ENCODE assay signal across 8 cellular contexts in genomic region chr17:67374329-67375053, GRCh38. TPM values are rescaled to one million over a fixed set of nuclear protein-coding genes. Genes with fewer than 3 reads are reported as not detected.
DNase-seq lines count a peak whose midpoint lies in the region; ATAC-seq and TF ChIP-seq lines count a peak whose summit lies in the region.

No MANE protein-coding gene starts in this region.

- peaks cover 20% of the 10 kb centered on the region for H3K4me1 Mint-ChIP-seq in type B pancreatic cell (ENCODE audit: unreplicated experiment)

- H4K8ac ChIP-seq in trophoblast cell (ENCODE audit: low read depth, low read length): no peak overlapping the region

- peaks cover 5% of the 10 kb centered on the region for H3K36me3 Mint-ChIP-seq in type B pancreatic cell

- H3K27ac Mint-ChIP-seq in type B pancreatic cell: peak overlapping the region; percentile 86

- no peak overlapping the region for H2BK120ac ChIP-seq in trophoblast cell (ENCODE audit: insufficient read depth, low read length, poor library complexity)

- peaks cover 29 to 38% (median 36%) of the 10 kb centered on the region in 10 experiments for H3K4me1 ChIP-seq in BLaER1 treated with 17β-estradiol and CSF1 and Interleukin-3, amounts not matched to agents 10 nM and 100 nM
- peaks cover 5 to 9% of the 10 kb centered on the region in 2 experiments for H3K4me1 ChIP-seq in trophoblast cell (ENCODE audit: control insufficient read depth in 1 of 2, insufficient read depth in 2 of 2, low read length in 2 of 2)

- H3K9me3 ChIP-seq in BLaER1 treated with 17β-estradiol and CSF1 and Interleukin-3, amounts not matched to agents 10 nM and 100 nM (replicated peaks in 1 of 11): peaks cover 0 to 4% (median 0%) of the 10 kb centered on the region in 11 experiments; a peak in 7 of 22 replicates
- H3K9me3 ChIP-seq in trophoblast cell (ENCODE audit: insufficient read depth, low read depth, low read length): no peaks in the 10 kb centered on the region

- H3K4me3 Mint-ChIP-seq in type B pancreatic cell: peak overlapping the region; percentile 84

- no peak overlapping the region for H2AFZ ChIP-seq in trophoblast cell (ENCODE audit: insufficient read depth, low read length, poor library complexity)

- peaks cover 0 to 7% (median 0%) of the 10 kb centered on the region in 11 experiments; a peak in 2 of 22 replicates for H4K20me1 ChIP-seq in BLaER1 treated with 17β-estradiol and CSF1 and Interleukin-3, amounts not matched to agents 10 nM and 100 nM

- no peak overlapping the region for H2BK12ac ChIP-seq in trophoblast cell (ENCODE audit: low read length)

- peaks cover 8% of the 10 kb centered on the region for H3K79me2 ChIP-seq in trophoblast cell (ENCODE audit: control insufficient read depth, insufficient read depth, low read length, poor library complexity)

- no peak overlapping the region for H3K4me3 ChIP-seq in BLaER1 treated with 17β-estradiol and CSF1 and Interleukin-3, amounts not matched to agents 10 nM and 100 nM
- no peak overlapping the region for H3K4me3 ChIP-seq in trophoblast cell (ENCODE audit: low read depth, low read length)

- peaks cover 5% of the 10 kb centered on the region for H3K27me3 Mint-ChIP-seq in type B pancreatic cell

- H2BK5ac ChIP-seq in trophoblast cell (ENCODE audit: low read depth, low read length, poor library complexity): no peak overlapping the region

- no peak overlapping the region for H3K4ac ChIP-seq in trophoblast cell (ENCODE audit: low read depth, low read length)

- DNase-seq in NCI-H1092 treated with DMSO at 0.1 percent for 48 hours (lab: John Stamatoyannopoulos, UW): peak; percentile 76
- DNase-seq in activated naive CD4-positive, alpha-beta T cell (lab: John Stamatoyannopoulos, UW): peak; percentile 53 to 87 (median 82)
- DNase-seq in germinal center (ENCODE audit: low spot score): peak; percentile 81
- DNase-seq in trophoblast cell: peak; percentile 78 to 88
- DNase-seq in type B pancreatic cell (ENCODE audit: extremely low spot score, unreplicated experiment): peak; percentile 83

- H2AK5ac ChIP-seq in trophoblast cell (ENCODE audit: low read length): no peak overlapping the region

- no peaks in the 10 kb centered on the region for H3K9me3 Mint-ChIP-seq in type B pancreatic cell

- H4K12ac ChIP-seq in trophoblast cell (ENCODE audit: low read depth, low read length): no peak overlapping the region

- ATAC-seq in GM21515 (IDR thresholded peaks at IDR 0.05; ENCODE audit: unreplicated experiment) (peak; percentile 29), SK-N-SH treated with all-trans-retinoic acid at 6 μM for 48 hours (peak; percentile 63)

- peak overlapping the region; percentile 86 to 100 (median 97) for H3K4me2 ChIP-seq in BLaER1 treated with 17β-estradiol and CSF1 and Interleukin-3, amounts not matched to agents 10 nM and 100 nM
- peak overlapping the region; percentile 24 for H3K4me2 ChIP-seq in trophoblast cell (ENCODE audit: low read length)

- H3K27me3 ChIP-seq in BLaER1 treated with 17β-estradiol and CSF1 and Interleukin-3, amounts not matched to agents 10 nM and 100 nM: no peaks in the 10 kb centered on the region
- H3K27me3 ChIP-seq in trophoblast cell (ENCODE audit: insufficient read depth, low read length): no peaks in the 10 kb centered on the region

- no peaks in the 10 kb centered on the region; a peak in 1 of 22 replicates for H3K36me3 ChIP-seq in BLaER1 treated with 17β-estradiol and CSF1 and Interleukin-3, amounts not matched to agents 10 nM and 100 nM
- no peaks in the 10 kb centered on the region for H3K36me3 ChIP-seq in trophoblast cell (ENCODE audit: control insufficient read depth in 1 of 2, insufficient read depth in 2 of 2, low read length in 2 of 2)

- H3K23ac ChIP-seq in trophoblast cell (ENCODE audit: low read length): no peak overlapping the region

- TF ChIP-seq CTCF in type B pancreatic cell (conservative IDR thresholded peaks at IDR 0.05): peak; percentile 94

- H3K18ac ChIP-seq in trophoblast cell (ENCODE audit: low read length): no peak overlapping the region

- peak overlapping the region in 9 of 11 experiments; percentile 20 to 50 (median 27); a peak in 14 of 22 replicates for H3K9ac ChIP-seq in BLaER1 treated with 17β-estradiol and CSF1 and Interleukin-3, amounts not matched to agents 10 nM and 100 nM
- H3K9ac ChIP-seq in trophoblast cell (ENCODE audit: low read length): no peak overlapping the region

- H3K14ac ChIP-seq in trophoblast cell (ENCODE audit: low read length): no peak overlapping the region

- no peak overlapping the region for H4K91ac ChIP-seq in trophoblast cell (ENCODE audit: low read depth, low read length)

- peaks cover 13% of the 10 kb centered on the region for H3K79me1 ChIP-seq in trophoblast cell (ENCODE audit: low read length)

- WGBS in trophoblast cell (ENCODE audit: extremely low coverage, insufficient coverage, insufficient read length): no CpG with 5 or more reads among the region's 12 CpGs

- H3K27ac ChIP-seq in BLaER1 treated with 17β-estradiol and CSF1 and Interleukin-3, amounts not matched to agents 10 nM and 100 nM: peak overlapping the region in 6 of 11 experiments; percentile 15 to 51 (median 37); a peak in 6 of 22 replicates
- H3K27ac ChIP-seq in trophoblast cell (ENCODE audit: low read depth, low read length): no peak overlapping the region

TF ChIP-seq in SK-N-SH treated with all-trans-retinoic acid at 6 μM for 48 hours, 23 proteins besides CTCF, POLR2A, EP300 and RAD21:
- TF ChIP-seq ZNF8 (CRISPR knock-in tag; IDR thresholded peaks at IDR 0.05) (0 out of 2 replicates have a peak, but pooled peaks have one; percentile 19), BACH2 (CRISPR knock-in tag; IDR thresholded peaks at IDR 0.05; ENCODE audit: borderline replicate concordance) (no peak), ARNTL (CRISPR knock-in tag; IDR thresholded peaks at IDR 0.05; ENCODE audit: borderline replicate concordance, low read depth) (no peak)
- TF ChIP-seq, protein P1, sequence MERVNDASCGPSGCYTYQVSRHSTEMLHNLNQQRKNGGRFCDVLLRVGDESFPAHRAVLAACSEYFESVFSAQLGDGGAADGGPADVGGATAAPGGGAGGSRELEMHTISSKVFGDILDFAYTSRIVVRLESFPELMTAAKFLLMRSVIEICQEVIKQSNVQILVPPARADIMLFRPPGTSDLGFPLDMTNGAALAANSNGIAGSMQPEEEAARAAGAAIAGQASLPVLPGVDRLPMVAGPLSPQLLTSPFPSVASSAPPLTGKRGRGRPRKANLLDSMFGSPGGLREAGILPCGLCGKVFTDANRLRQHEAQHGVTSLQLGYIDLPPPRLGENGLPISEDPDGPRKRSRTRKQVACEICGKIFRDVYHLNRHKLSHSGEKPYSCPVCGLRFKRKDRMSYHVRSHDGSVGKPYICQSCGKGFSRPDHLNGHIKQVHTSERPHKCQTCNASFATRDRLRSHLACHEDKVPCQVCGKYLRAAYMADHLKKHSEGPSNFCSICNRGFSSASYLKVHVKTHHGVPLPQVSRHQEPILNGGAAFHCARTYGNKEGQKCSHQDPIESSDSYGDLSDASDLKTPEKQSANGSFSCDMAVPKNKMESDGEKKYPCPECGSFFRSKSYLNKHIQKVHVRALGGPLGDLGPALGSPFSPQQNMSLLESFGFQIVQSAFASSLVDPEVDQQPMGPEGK (CRISPR knock-in tag; IDR thresholded peaks at IDR 0.05; ENCODE audit: borderline replicate concordance): 0 out of 2 replicates have a peak, but pooled peaks have one; percentile 41

RNA-seq across cellular contexts. Expression of gene PITPNC1, which starts 2.6 kb away (rescaled TPM):
- polyA plus RNA-seq in trophoblast cell (2013): 17.5 and 17.8 TPM in 2 replicates
- total RNA-seq in type B pancreatic cell (ENCODE audit: low replicate concordance): 13.0 and 18.7 TPM in 2 replicates

RNA-seq across cellular contexts. Expression of gene PSMD12, which starts 8.1 kb away (rescaled TPM):
- 90.4 and 95.6 TPM in 2 replicates for polyA plus RNA-seq in trophoblast cell (2013)
- 43.2 and 52.3 TPM in 2 replicates for total RNA-seq in type B pancreatic cell (ENCODE audit: low replicate concordance)
